9 cellular contexts compared by ENCODE assay signal in genomic region chr3:16849240-16849639, GRCh38. TPM values are rescaled to one million over a fixed set of nuclear protein-coding genes. Genes with fewer than 3 reads are reported as not detected.
A peak's percentile ranks its signal among the peaks of the same experiment; 100 is the strongest.
DNase-seq lines count a peak whose midpoint lies in the region; ATAC-seq and TF ChIP-seq lines count a peak whose summit lies in the region.
"Had no signal": no experiment of that assay in that cellular context is flagged by ENCODE, and none has a peak within 500 bp of the region (broad histone marks: within the 10 kb centered on the region; RNA-seq: fewer than 3 reads in every experiment).

No MANE protein-coding gene starts in this region.

- H3K9me3 Mint-ChIP-seq in activated T-helper 2 cell treated with anti-CD3 and anti-CD28 coated beads, Interferon-gamma antibody, Interleukin-2, Interleukin-4, amounts not matched to agents 10 μg/mL and 5 μg/mL and 100 μg/mL, durations not matched to agents 14 hours and 24 hours and 36 hours: no peaks in the 10 kb centered on the region

- H3K27ac ChIP-seq in heart left ventricle: peak overlapping the region in 7 of 12 donors; percentile 22 to 87 (median 57)

- peak overlapping the region; percentile 2 for H3K27ac Mint-ChIP-seq in activated T-helper 2 cell treated with anti-CD3 and anti-CD28 coated beads, Interferon-gamma antibody, Interleukin-2, Interleukin-4, amounts not matched to agents 10 μg/mL and 5 μg/mL and 100 μg/mL, durations not matched to agents 14 hours and 24 hours and 36 hours

- H3K9me3 ChIP-seq in heart left ventricle: no peaks in the 10 kb centered on the region

- H3K27me3 Mint-ChIP-seq in activated T-helper 2 cell treated with anti-CD3 and anti-CD28 coated beads, Interferon-gamma antibody, Interleukin-2, Interleukin-4, amounts not matched to agents 10 μg/mL and 5 μg/mL and 100 μg/mL, durations not matched to agents 14 hours and 24 hours and 36 hours (ENCODE audit: low read depth): peaks cover 6% of the 10 kb centered on the region

- peak overlapping the region in 5 of 12 donors; percentile 9 to 35 (median 12) for H3K4me3 ChIP-seq in heart left ventricle

- peaks cover 0 to 53% (median 6%) of the 10 kb centered on the region in 12 donors for H3K4me1 ChIP-seq in heart left ventricle

- peak; percentile 93 for DNase-seq in NCI-H69 (lab: John Stamatoyannopoulos, UW)
- DNase-seq in activated T-helper 2 cell treated with anti-CD3 and anti-CD28 coated beads, Interferon-gamma antibody, Interleukin-2, Interleukin-4, amounts not matched to agents 10 μg/mL and 5 μg/mL and 100 μg/mL, durations not matched to agents 14 hours and 24 hours and 36 hours (ENCODE audit: low spot score): peak; percentile 66
- DNase-seq in heart left ventricle: peak in 4 of 5 donors; percentile 60 to 76 (median 74)
- peak; percentile 52 for DNase-seq in stimulated activated CD4-positive, alpha-beta T cell treated with anti-CD3 and anti-CD28 coated beads, Interleukin-12 subunit alpha, Interleukin-12 subunit beta, amount 100 ng/mL, for 4 hours
- no peak for DNase-seq in OCI-M2 (lab: John Stamatoyannopoulos, UW; ENCODE audit: unreplicated experiment)
- no peak for DNase-seq in DMS53 treated with DMSO at 0.1 percent for 48 hours (lab: John Stamatoyannopoulos, UW; ENCODE audit: unreplicated experiment)

- no peak for TF ChIP-seq POLR2A in heart left ventricle (IDR thresholded peaks at IDR 0.05)

- 38 to 58% (median 47%) methylated on average over 8 of the region's 8 CpGs for WGBS in heart left ventricle, 4 donors

- no peak for TF ChIP-seq CTCF in heart left ventricle (IDR thresholded peaks at IDR 0.05)

- intact Hi-C loops in activated T-helper 2 cell treated with anti-CD3 and anti-CD28 coated beads, Interferon-gamma antibody, Interleukin-2, Interleukin-4, amounts not matched to agents 10 μg/mL and 5 μg/mL and 100 μg/mL, durations not matched to agents 14 hours and 24 hours and 36 hours (cut with micrococcal nuclease): no loop called here
- intact Hi-C loops in heart left ventricle (cut with DNase I): no loop called here

- H3K27me3 ChIP-seq in heart left ventricle: no peaks in the 10 kb centered on the region

- peaks cover 33% of the 10 kb centered on the region for H3K4me1 Mint-ChIP-seq in activated T-helper 2 cell treated with anti-CD3 and anti-CD28 coated beads, Interferon-gamma antibody, Interleukin-2, Interleukin-4, amounts not matched to agents 10 μg/mL and 5 μg/mL and 100 μg/mL, durations not matched to agents 14 hours and 24 hours and 36 hours (ENCODE audit: low read depth)

- no peaks in the 10 kb centered on the region for H3K36me3 Mint-ChIP-seq in activated T-helper 2 cell treated with anti-CD3 and anti-CD28 coated beads, Interferon-gamma antibody, Interleukin-2, Interleukin-4, amounts not matched to agents 10 μg/mL and 5 μg/mL and 100 μg/mL, durations not matched to agents 14 hours and 24 hours and 36 hours (ENCODE audit: low read depth)

- peak overlapping the region; percentile 7 for H3K4me3 Mint-ChIP-seq in activated T-helper 2 cell treated with anti-CD3 and anti-CD28 coated beads, Interferon-gamma antibody, Interleukin-2, Interleukin-4, amounts not matched to agents 10 μg/mL and 5 μg/mL and 100 μg/mL, durations not matched to agents 14 hours and 24 hours and 36 hours (ENCODE audit: low read depth)

- no peaks in the 10 kb centered on the region for H3K36me3 ChIP-seq in heart left ventricle

- ATAC-seq in GM18867 (IDR thresholded peaks at IDR 0.05; ENCODE audit: unreplicated experiment): peak; percentile 95
- peak; percentile 60 for ATAC-seq in HG02970 (IDR thresholded peaks at IDR 0.05; ENCODE audit: low FRiP score, unreplicated experiment)
- ATAC-seq in heart left ventricle: peak; percentile 42 to 84 (median 74)

RNA-seq across cellular contexts. Expression of gene PLCL2, which starts 35.5 kb away (rescaled TPM):
- 12.5 and 12.8 TPM in 2 replicates for total RNA-seq in activated T-helper 2 cell treated with anti-CD3 and anti-CD28 coated beads, Interferon-gamma antibody, Interleukin-2, Interleukin-4, amounts not matched to agents 10 μg/mL and 5 μg/mL and 100 μg/mL, durations not matched to agents 14 hours and 24 hours and 36 hours
- 10 to 100 TPM; 47.1 to 80.9 (median 54.7) TPM for total RNA-seq in heart left ventricle
- 10 to 100 TPM; 10.4 to 21.1 TPM for polyA plus RNA-seq in heart left ventricle
- total RNA-seq: LHCN-M2 had no signal

Comparison
In these comparisons a context has a peak if more than half of its experiments do, and no peak if none do; other contexts are left out.
1. DNase-seq: peak in NCI-H69 (single experiment), activated T-helper 2 cell treated with anti-CD3 and anti-CD28 coated beads, Interferon-gamma antibody, Interleukin-2, Interleukin-4, amounts not matched to agents 10 μg/mL and 5 μg/mL and 100 μg/mL, durations not matched to agents 14 hours and 24 hours and 36 hours (single experiment), heart left ventricle (4 of 5) and stimulated activated CD4-positive, alpha-beta T cell treated with anti-CD3 and anti-CD28 coated beads, Interleukin-12 subunit alpha, Interleukin-12 subunit beta, amount 100 ng/mL, for 4 hours (single experiment); none in OCI-M2 (single experiment) and DMS53 treated with DMSO at 0.1 percent for 48 hours (single experiment).
2. Peak in every context shown above with its lines, with median percentiles within 50 percentile points of each other: ATAC-seq.